17 cellular contexts compared by ENCODE assay signal in the genomic region with DNA sequence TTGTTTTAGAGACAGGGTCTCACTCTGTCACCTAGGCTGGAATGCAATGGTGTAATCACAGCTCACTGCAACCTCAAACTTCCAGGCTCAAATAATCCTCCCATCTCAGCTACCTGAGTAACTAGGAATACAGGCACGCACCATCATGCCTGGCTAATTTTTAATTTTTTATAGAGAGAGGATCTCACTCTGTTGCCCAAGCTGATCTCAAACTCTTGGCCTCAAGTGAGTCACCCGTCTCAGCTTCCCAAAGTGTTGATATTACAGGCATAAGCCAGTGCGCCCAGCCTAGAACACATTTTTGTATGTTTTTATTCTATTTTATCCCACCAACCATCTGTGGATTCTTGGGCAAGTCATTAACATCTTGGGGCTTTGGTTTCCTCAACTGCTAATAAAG.
"Had no signal": no experiment of that assay in that cellular context is flagged by ENCODE, and none has a peak within 500 bp of the region (broad histone marks: within the 10 kb centered on the region; RNA-seq: fewer than 3 reads in every experiment).

No MANE protein-coding gene starts in this region.

- ATAC-seq: activated CD8-positive, alpha-beta T cell treated with anti-CD3 and anti-CD28 coated beads, Interleukin-2, amount 10 ng/mL, durations not matched to agents 7 days and 5 days; activated naive CD4-positive, alpha-beta T cell treated with anti-CD3 and anti-CD28 coated beads, Interleukin-2, amount 50 U/mL, for 72 hours; activated T-cell treated with anti-CD3 and anti-CD28 coated beads, Interleukin-2, amount 50 U/mL, for 72 hours; right lobe of liver; stimulated activated naive CD8-positive, alpha-beta T cell treated with anti-CD3 and anti-CD28 coated beads, Interleukin-15, amount 100 ng/mL, for 72 hours had no signal

- H3K9me3 ChIP-seq: prostate gland, right lobe of liver, spleen, upper lobe of left lung had no signal

- DNase-seq: activated CD4-positive, alpha-beta T cell treated with anti-CD3 and anti-CD28 coated beads for 4 hours; activated CD8-positive, alpha-beta memory T cell treated with anti-CD3 and anti-CD28 coated beads, Interleukin-2, amount 50 U/mL, for 4 hours; activated CD8-positive, alpha-beta T cell treated with anti-CD3 and anti-CD28 coated beads, Interleukin-2, amount 10 ng/mL, durations not matched to agents 7 days and 5 days; activated gamma-delta T cell; activated T-cell treated with anti-CD3 and anti-CD28 coated beads, Interleukin-2, amount 50 U/mL, for 72 hours; amniotic stem cell; effector CD8-positive, alpha-beta T cell; hippocampal formation; kidney; nephron progenitor cell; right lobe of liver; spleen; stimulated activated naive CD8-positive, alpha-beta T cell treated with anti-CD3 and anti-CD28 coated beads, Interleukin-15, amount 100 ng/mL, for 72 hours; T-helper 2 cell; upper lobe of left lung had no signal

- H3K27ac ChIP-seq: prostate gland, right lobe of liver, spleen, upper lobe of left lung had no signal

- H3K27me3 ChIP-seq: right lobe of liver, spleen, upper lobe of left lung had no signal

- H3K4me3 ChIP-seq: prostate gland, right lobe of liver, spleen, upper lobe of left lung had no signal

- H3K36me3 ChIP-seq: prostate gland, right lobe of liver, spleen, upper lobe of left lung had no signal

- H3K4me1 ChIP-seq: prostate gland, right lobe of liver, spleen, upper lobe of left lung had no signal
